Comparison of ENCODE assay signal across 7 cellular contexts in the genomic region with DNA sequence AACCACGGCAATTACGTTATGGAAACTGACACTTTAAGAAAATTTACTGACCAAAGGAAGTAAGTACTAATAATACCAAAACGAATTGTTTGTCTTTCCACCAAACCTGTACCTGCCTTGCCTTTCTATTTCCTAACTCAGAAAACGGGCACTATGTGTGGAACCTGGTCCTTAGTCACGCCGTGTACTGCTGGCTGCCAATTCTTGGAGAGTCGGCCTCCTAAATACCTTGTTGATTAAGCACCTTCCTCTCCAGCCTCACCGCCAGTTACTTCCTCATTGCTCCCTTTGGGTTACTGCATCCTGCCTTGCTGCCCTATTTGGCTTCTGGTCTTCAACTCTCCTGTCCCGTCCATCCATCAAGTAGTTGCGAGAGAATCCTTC. TPM values are rescaled to one million over a fixed set of nuclear protein-coding genes. Genes with fewer than 3 reads are reported as not detected.
DNase-seq lines count a peak whose midpoint lies in the region; ATAC-seq and TF ChIP-seq lines count a peak whose summit lies in the region.
"Not testable (repeated sequence)": the region's sequence is repeated elsewhere in the genome, so short reads cannot be mapped to it uniquely, and the experiment has no call there.

No MANE protein-coding gene starts in this region.

- not testable (repeated sequence) for H3K9me3 Mint-ChIP-seq in activated CD8-positive, alpha-beta T cell treated with anti-CD3 and anti-CD28 coated beads for 36 hours; osteocyte (ENCODE audit: unreplicated experiment)

- TF ChIP-seq CTCF in OCI-LY1 (IDR thresholded peaks at IDR 0.05; ENCODE audit: low read length); activated CD8-positive, alpha-beta T cell treated with anti-CD3 and anti-CD28 coated beads for 36 hours (IDR thresholded peaks at IDR 0.05); coronary artery (IDR thresholded peaks at IDR 0.05); osteocyte (IDR thresholded peaks at IDR 0.05): not testable (repeated sequence)

- not testable (repeated sequence) for H3K27me3 Mint-ChIP-seq in activated CD8-positive, alpha-beta T cell treated with anti-CD3 and anti-CD28 coated beads for 36 hours
- peaks cover 18% of the 10 kb centered on the region for H3K27me3 Mint-ChIP-seq in osteocyte (ENCODE audit: unreplicated experiment)

- peaks cover 11% of the 10 kb centered on the region for H3K4me1 ChIP-seq in OCI-LY1 (ENCODE audit: insufficient read depth, low read length, severe bottlenecking)
- not testable (repeated sequence) for H3K4me1 ChIP-seq in iPS-15b (ENCODE audit: control insufficient read depth, insufficient read depth, low read length)

- peak; percentile 44 for DNase-seq in activated CD8-positive, alpha-beta T cell treated with anti-CD3 and anti-CD28 coated beads for 36 hours
- DNase-seq in coronary artery (ENCODE audit: low spot score); osteocyte (ENCODE audit: extremely low spot score, unreplicated experiment): not testable (repeated sequence)

- POLR2A ChIA-PET in activated CD8-positive, alpha-beta T cell treated with anti-CD3 and anti-CD28 coated beads for 36 hours (lab: Charles Lee), result interaction anchor here (1.2 kb wide), 1 partner anchor 10 kb away, joined by 4 read pairs; no protein-coding TSS in a partner anchor

- ATAC-seq in GM18508 (IDR thresholded peaks at IDR 0.05; ENCODE audit: insufficient read depth, unreplicated experiment), result peak; percentile 7
- peak; percentile 30 for ATAC-seq in HG02981 (IDR thresholded peaks at IDR 0.05; ENCODE audit: unreplicated experiment)
- peak; percentile 21 for ATAC-seq in activated CD8-positive, alpha-beta T cell treated with anti-CD3 and anti-CD28 coated beads for 36 hours

- H3K9me2 ChIP-seq in OCI-LY1 (ENCODE audit: low read depth, low read length), result not testable (repeated sequence)

- not testable (repeated sequence) for H3K27me3 ChIP-seq in OCI-LY1 (ENCODE audit: insufficient read depth, low read length)
- H3K27me3 ChIP-seq in iPS-15b (ENCODE audit: control insufficient read depth, insufficient read depth, low read length), result peaks cover 12% of the 10 kb centered on the region

- H3K4me2 ChIP-seq in OCI-LY1 (ENCODE audit: low read length), result peak overlapping the region; percentile 97

- H4K20me1 ChIP-seq in OCI-LY1 (ENCODE audit: insufficient read depth, low read length), result not testable (repeated sequence)

- H3K4me3 ChIP-seq in OCI-LY1 (ENCODE audit: low read depth, low read length, poor library complexity, severe bottlenecking), result peak overlapping the region; percentile 75
- H3K4me3 ChIP-seq in coronary artery, result peak overlapping the region; percentile 66
- peak overlapping the region; percentile 84 for H3K4me3 ChIP-seq in iPS-15b (ENCODE audit: low read depth, low read length)

- CTCF ChIA-PET in activated CD8-positive, alpha-beta T cell treated with anti-CD3 and anti-CD28 coated beads for 36 hours (lab: Charles Lee), result interaction anchor here (1.0 to 1.5 kb wide), 2 partner anchors 56 to 192 kb away, joined by 3 read pairs; no protein-coding TSS in a partner anchor

- not testable (repeated sequence) for H3K27ac ChIP-seq in OCI-LY1 (ENCODE audit: low read depth, low read length, poor library complexity, severe bottlenecking)
- peak overlapping the region in 1 of 2 donors; percentile 55 for H3K27ac ChIP-seq in coronary artery

- peak overlapping the region; percentile 83 for H3K4me3 Mint-ChIP-seq in activated CD8-positive, alpha-beta T cell treated with anti-CD3 and anti-CD28 coated beads for 36 hours
- H3K4me3 Mint-ChIP-seq in osteocyte (ENCODE audit: unreplicated experiment), result peak overlapping the region; percentile 83

- H3K36me3 Mint-ChIP-seq in activated CD8-positive, alpha-beta T cell treated with anti-CD3 and anti-CD28 coated beads for 36 hours (ENCODE audit: low read depth); osteocyte (ENCODE audit: unreplicated experiment): not testable (repeated sequence)

- not testable (repeated sequence) for H3K9ac ChIP-seq in OCI-LY1 (ENCODE audit: low read length); iPS-15b (ENCODE audit: low read depth, low read length)

- peaks cover 57% of the 10 kb centered on the region for H3K4me1 Mint-ChIP-seq in activated CD8-positive, alpha-beta T cell treated with anti-CD3 and anti-CD28 coated beads for 36 hours (ENCODE audit: low read depth)
- not testable (repeated sequence) for H3K4me1 Mint-ChIP-seq in osteocyte (ENCODE audit: unreplicated experiment)

- intact Hi-C loops in activated CD8-positive, alpha-beta T cell treated with anti-CD3 and anti-CD28 coated beads for 36 hours (cut with micrococcal nuclease), result not testable (repeated sequence)

- H3K9me3 ChIP-seq in OCI-LY1 (ENCODE audit: low read length); iPS-15b (ENCODE audit: control insufficient read depth, insufficient read depth, low read length): not testable (repeated sequence)

- H2AFZ ChIP-seq in OCI-LY1 (ENCODE audit: low read length), result not testable (repeated sequence)

- H3K36me3 ChIP-seq in OCI-LY1 (ENCODE audit: insufficient read depth, low read length); iPS-15b (ENCODE audit: control insufficient read depth, insufficient read depth, low read length): not testable (repeated sequence)

- not testable (repeated sequence) for H3F3A ChIP-seq in OCI-LY1 (ENCODE audit: insufficient read depth, low read length)

- H3K27ac Mint-ChIP-seq in activated CD8-positive, alpha-beta T cell treated with anti-CD3 and anti-CD28 coated beads for 36 hours, result peak overlapping the region; percentile 89
- H3K27ac Mint-ChIP-seq in osteocyte (ENCODE audit: unreplicated experiment), result not testable (repeated sequence)

- not testable (repeated sequence) for H3K79me2 ChIP-seq in OCI-LY1 (ENCODE audit: insufficient read depth, low read length)

RNA-seq across cellular contexts. Expression of gene FCGR3A, which starts 9.1 kb away (rescaled TPM):
- total RNA-seq in activated CD8-positive, alpha-beta T cell treated with anti-CD3 and anti-CD28 coated beads for 36 hours, result under 1 TPM; 0.27 to 0.36 TPM
- not detected in 2 replicates for total RNA-seq in osteocyte

RNA-seq across cellular contexts. Expression of gene HSPA6, which starts 16.2 kb away (rescaled TPM):
- under 1 TPM; 0.36 to 0.45 TPM for total RNA-seq in activated CD8-positive, alpha-beta T cell treated with anti-CD3 and anti-CD28 coated beads for 36 hours
- total RNA-seq in osteocyte, result not detected in 2 replicates

RNA-seq across cellular contexts. Expression of gene FCGR2A, which starts 35.3 kb away (rescaled TPM):
- total RNA-seq in activated CD8-positive, alpha-beta T cell treated with anti-CD3 and anti-CD28 coated beads for 36 hours, result not detected
- not detected in 2 replicates for total RNA-seq in osteocyte
